In genomic region chr3:129625071-129625874, GRCh38 we compare ENCODE assay signal across 8 cellular contexts. TPM values are rescaled to one million over a fixed set of nuclear protein-coding genes. Genes with fewer than 3 reads are reported as not detected.
DNase-seq lines count a peak whose midpoint lies in the region; ATAC-seq and TF ChIP-seq lines count a peak whose summit lies in the region.

No MANE protein-coding gene starts in this region.

- no peak overlapping the region for H3K23ac ChIP-seq in mesendoderm (ENCODE audit: low read length)

- H3K36me3 ChIP-seq in ascending aorta (no peaks in the 10 kb centered on the region), mesendoderm (ENCODE audit: control insufficient read depth, insufficient read depth, low read length) (no peaks in the 10 kb centered on the region)

- H2BK120ac ChIP-seq in mesendoderm (ENCODE audit: low read depth, low read length), result no peak overlapping the region

- H3K4ac ChIP-seq in mesendoderm (ENCODE audit: low read depth, low read length), result no peak overlapping the region

- peak overlapping the region; percentile 75 for H2AK5ac ChIP-seq in mesendoderm (ENCODE audit: low read length)

- no peak overlapping the region for H3K4me3 ChIP-seq in ascending aorta
- H3K4me3 ChIP-seq in mesendoderm (ENCODE audit: low read length), result no peak overlapping the region

- H2BK5ac ChIP-seq in mesendoderm (ENCODE audit: low read length), result peak overlapping the region; percentile 21

- H3K4me2 ChIP-seq in mesendoderm (ENCODE audit: low read length), result no peak overlapping the region

- intact Hi-C loops in ascending aorta (cut with DNase I), result loop anchor here (5.0 kb wide), 1 partner anchor 308 kb away; a partner anchor contains a TSS

- H3K56ac ChIP-seq in mesendoderm (ENCODE audit: low read length), result peak overlapping the region; percentile 69

- H2BK15ac ChIP-seq in mesendoderm (replicated peaks; ENCODE audit: low read depth), result no peak overlapping the region

- WGBS in mesendoderm (ENCODE audit: extremely low coverage, insufficient coverage, low lambda C conversion rate), result no CpG with 5 or more reads among the region's 12 CpGs

- H3K27ac ChIP-seq in 22Rv1 (peak overlapping the region; percentile 94), ascending aorta (peak overlapping the region; percentile 99 to 100), mesendoderm (ENCODE audit: low read depth, low read length) (peak overlapping the region; percentile 27)

- no peaks in the 10 kb centered on the region for H3K79me1 ChIP-seq in mesendoderm (ENCODE audit: low read length)

- no peak for TF ChIP-seq CTCF in 22Rv1 (IDR thresholded peaks at IDR 0.05)
- no peak for TF ChIP-seq CTCF in GM20000 (IDR thresholded peaks at IDR 0.05; ENCODE audit: extremely low read depth, missing control alignments)
- TF ChIP-seq CTCF in ascending aorta (IDR thresholded peaks at IDR 0.05), result no peak

- no peak for ATAC-seq in GM21723 (IDR thresholded peaks at IDR 0.05; ENCODE audit: unreplicated experiment)

- no peaks in the 10 kb centered on the region for H3K79me2 ChIP-seq in mesendoderm (ENCODE audit: control insufficient read depth, insufficient read depth, low read length)

- DNase-seq in GM20000 (ENCODE audit: low spot score) (peak; percentile 20), ascending aorta (ENCODE audit: low spot score in 2 of 2) (peak in 1 of 2 donors; percentile 66), mesendoderm (no peak), NCI-H2196 (lab: John Stamatoyannopoulos, UW; ENCODE audit: unreplicated experiment) (no peak), NCI-H187 treated with DMSO at 0.1 percent for 48 hours (lab: John Stamatoyannopoulos, UW) (no peak)
- DNase-seq in activated CD4-positive, alpha-beta T cell treated with anti-CD3 and anti-CD28 coated beads, Interleukin-2, amount 50 U/mL, for 1 hour, result no peak

- H3K9ac ChIP-seq in mesendoderm (ENCODE audit: low read length), result no peak overlapping the region

- no peak overlapping the region for H4K5ac ChIP-seq in mesendoderm (ENCODE audit: low read length)

- peaks cover 3 to 44% of the 10 kb centered on the region in 2 donors for H3K4me1 ChIP-seq in ascending aorta
- H3K4me1 ChIP-seq in mesendoderm (ENCODE audit: control insufficient read depth, low read depth, low read length), result peaks cover 4% of the 10 kb centered on the region

- no peaks in the 10 kb centered on the region for H3K9me3 ChIP-seq in ascending aorta

- H3K18ac ChIP-seq in mesendoderm (ENCODE audit: low read length), result no peak overlapping the region

- no peaks in the 10 kb centered on the region for H3K27me3 ChIP-seq in ascending aorta
- no peaks in the 10 kb centered on the region for H3K27me3 ChIP-seq in mesendoderm (ENCODE audit: insufficient read depth, low read length, poor library complexity)

- H4K8ac ChIP-seq in mesendoderm (ENCODE audit: low read depth, low read length), result no peak overlapping the region

RNA-seq across cellular contexts. Expression of gene PLXND1, which starts 18.8 kb away (rescaled TPM):
- 407 TPM for total RNA-seq in ascending aorta
- polyA plus RNA-seq in mesendoderm (2013, experiment 1 of 2), result 94.2 TPM
- polyA plus RNA-seq in mesendoderm (2013, experiment 2 of 2), result 90.0 TPM

Comparison
In these comparisons a context has a peak if more than half of its experiments do, and no peak if none do; other contexts are left out.
1. H3K27ac ChIP-seq: peak in every context shown above with its lines; median percentile 100 in ascending aorta; 94 in 22Rv1; 27 in mesendoderm.